In the genomic region with DNA sequence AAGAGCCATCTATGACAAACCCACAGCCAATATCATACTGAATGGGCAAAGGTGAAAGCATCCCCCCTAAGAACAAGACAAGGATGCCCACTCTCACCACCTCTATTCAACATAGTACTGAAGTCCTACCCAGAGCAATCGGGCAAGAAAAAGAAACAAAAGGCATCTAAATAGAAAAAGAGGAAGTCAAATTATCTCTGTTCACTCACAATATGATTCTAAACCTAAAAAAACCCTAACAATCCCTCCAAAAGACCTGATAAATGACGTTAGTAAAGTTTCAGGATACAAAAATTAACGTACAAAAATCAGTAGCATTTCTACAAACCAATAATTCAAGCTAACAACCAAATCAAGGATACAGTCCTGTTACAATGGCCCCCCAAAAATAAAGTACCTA, we compare ENCODE assay signal across 2 cellular contexts.
TF ChIP-seq lines count a peak whose summit lies in the region.

No MANE protein-coding gene starts in this region.

TF ChIP-seq in GM12891, 5 proteins besides CTCF, POLR2A, EP300 and RAD21:
- peak; percentile 93 for TF ChIP-seq SPI1 (IDR thresholded peaks at IDR 0.05; ENCODE audit: low read depth, low read length)
- TF ChIP-seq POU2F2 (IDR thresholded peaks at IDR 0.05; ENCODE audit: low read depth, low read length): no peak

TF ChIP-seq in K562, 482 proteins besides CTCF, POLR2A, EP300 and RAD21:
- TF ChIP-seq PURB (CRISPR knock-in tag; IDR thresholded peaks at IDR 0.05; ENCODE audit: low read depth) (no peak), SPI1 (IDR thresholded peaks at IDR 0.05; ENCODE audit: borderline replicate concordance, low read depth, low read length) (peak; percentile 79)
